In the genomic region with DNA sequence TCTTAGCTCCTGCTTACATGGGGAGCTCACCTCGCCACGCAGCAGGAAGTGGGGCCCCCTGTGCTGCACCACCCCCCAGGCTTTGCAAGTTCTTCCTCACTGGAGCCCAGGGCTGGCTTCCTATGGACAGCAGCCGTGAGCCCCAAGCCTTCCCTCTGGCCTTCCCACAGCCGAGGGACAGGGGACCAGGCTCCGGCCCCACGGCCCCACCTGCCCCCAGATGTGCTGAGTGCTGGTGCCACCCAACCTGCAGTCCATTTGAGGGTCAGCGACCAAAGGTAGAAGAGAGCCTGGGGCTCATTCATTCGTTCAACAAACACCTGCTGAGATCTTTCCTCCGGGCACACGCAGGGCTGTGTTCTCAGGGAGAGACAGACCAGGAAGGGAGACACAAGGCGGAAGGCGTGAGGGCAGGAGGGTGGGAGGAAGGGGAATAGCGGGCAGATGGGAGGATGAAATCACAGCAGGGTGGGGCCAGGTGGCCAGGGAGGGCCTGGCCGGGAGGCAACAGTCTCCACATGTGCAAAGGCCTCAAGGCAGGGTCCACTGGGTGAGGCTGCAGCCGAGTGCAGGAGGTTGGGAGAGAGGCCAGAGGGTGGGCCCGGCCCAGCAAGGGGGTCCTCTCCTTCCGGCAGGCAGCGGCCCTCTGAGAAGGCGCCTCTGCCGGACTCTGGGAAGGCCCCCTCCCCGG, we compare ENCODE assay signal across 17 cellular contexts.
DNase-seq lines count a peak whose midpoint lies in the region; ATAC-seq and TF ChIP-seq lines count a peak whose summit lies in the region.
"Had no signal": no experiment of that assay in that cellular context is flagged by ENCODE, and none has a peak within 500 bp of the region (broad histone marks: within the 10 kb centered on the region; RNA-seq: fewer than 3 reads in every experiment).

No MANE protein-coding gene starts in this region.

- H2BK15ac ChIP-seq in H9 (ENCODE audit: low read depth, low read length) = no peak overlapping the region

- H3K14ac ChIP-seq in H9 (ENCODE audit: insufficient read depth, low read length) = peak overlapping the region; percentile 79

- H3K4me1 Mint-ChIP-seq in H9 = peaks cover 0 to 3% of the 10 kb centered on the region in 2 experiments; a peak in 1 of 4 replicates
- H3K4me1 Mint-ChIP-seq: GM23338 had no signal

- no peak overlapping the region for H2AFZ ChIP-seq in H9 (ENCODE audit: low read length)
- H2AFZ ChIP-seq: GM23338 had no signal

- peaks cover 0 to 14% (median 3%) of the 10 kb centered on the region in 3 experiments; a peak in 6 of 7 replicates for H3K36me3 Mint-ChIP-seq in H9 (ENCODE audit: insufficient read depth in 1 of 3, low read depth in 3 of 3)
- H3K36me3 Mint-ChIP-seq: activated naive CD4-positive, alpha-beta T cell treated with anti-CD3 and anti-CD28 coated beads, Interleukin-2, amount 50 U/mL, for 72 hours had no signal

- H3K27ac Mint-ChIP-seq in H9 = peak overlapping the region in 2 of 3 experiments; percentile 62 to 71; a peak in 2 of 7 replicates
- H3K27ac Mint-ChIP-seq: GM23338 had no signal

- H2BK20ac ChIP-seq in H9 (ENCODE audit: low read depth, low read length, poor library complexity, severe bottlenecking) = no peak overlapping the region

- no peak overlapping the region for H2AK5ac ChIP-seq in H9 (ENCODE audit: insufficient read length, low read length)

- no peak overlapping the region for H3K56ac ChIP-seq in H9 (ENCODE audit: insufficient read length, low read depth, low read length)

- H3K79me2 ChIP-seq in H9 (ENCODE audit: insufficient read depth, low read length) = no peaks in the 10 kb centered on the region

- H3K9me3 ChIP-seq in H9 (ENCODE audit: control insufficient read depth, low read depth, low read length) = peaks cover 5% of the 10 kb centered on the region
- H3K9me3 ChIP-seq in left ventricle myocardium inferior (replicated peaks) = peaks cover 19% of the 10 kb centered on the region

- no peak overlapping the region for H2BK5ac ChIP-seq in H9 (ENCODE audit: insufficient read length, low read length)

- no peaks in the 10 kb centered on the region for H4K20me1 ChIP-seq in H9 (ENCODE audit: control insufficient read depth, insufficient read depth, insufficient read length)

- H2BK120ac ChIP-seq in H9 (ENCODE audit: low read depth, low read length, poor library complexity, severe bottlenecking) = no peak overlapping the region

- peaks cover 21 to 29% of the 10 kb centered on the region in 2 experiments for H3K9me3 Mint-ChIP-seq in H9

- intact Hi-C loops in left ventricle myocardium inferior (cut with micrococcal nuclease) = no loop called here
- intact Hi-C loops in posterior cingulate gyrus (cut with DNase I) = no loop called here

- H3T11ph ChIP-seq in H9 (ENCODE audit: low read length) = no peak overlapping the region

- ATAC-seq in HG03354 (IDR thresholded peaks at IDR 0.05; ENCODE audit: poor library complexity, severe bottlenecking, unreplicated experiment) = no peak
- no peak for ATAC-seq in HG03280 (IDR thresholded peaks at IDR 0.05; ENCODE audit: unreplicated experiment)
- ATAC-seq: activated naive CD4-positive, alpha-beta T cell treated with anti-CD3 and anti-CD28 coated beads, Interleukin-2, amount 50 U/mL, for 72 hours; naive thymus-derived CD4-positive, alpha-beta T cell had no signal

- no peak overlapping the region for H4K8ac ChIP-seq in H9 (replicated peaks; ENCODE audit: insufficient read length, low read depth, low read length)

- H3K23me2 ChIP-seq in H9 (ENCODE audit: insufficient read length, low read depth, low read length, poor library complexity, severe bottlenecking) = no peaks in the 10 kb centered on the region

- no peak overlapping the region for H3K4me3 Mint-ChIP-seq in H9
- H3K4me3 Mint-ChIP-seq: GM23338; naive thymus-derived CD4-positive, alpha-beta T cell had no signal

- H4K5ac ChIP-seq in H9 (ENCODE audit: insufficient read length, low read depth, low read length) = no peak overlapping the region

- no peaks in the 10 kb centered on the region for H3K4me1 ChIP-seq in H9 (ENCODE audit: insufficient read depth, low read length)
- peaks cover 9% of the 10 kb centered on the region for H3K4me1 ChIP-seq in left ventricle myocardium inferior

- no peak overlapping the region; the same call in 1 of the 2 replicates for H3K4ac ChIP-seq in H9 (ENCODE audit: low read depth, low read length)

- H3K18ac ChIP-seq in H9 (ENCODE audit: insufficient read length, low read depth, low read length) = peak overlapping the region; percentile 48

- WGBS in H9 (ENCODE audit: extremely low coverage, insufficient read length, low lambda C conversion rate) = no CpG with 5 or more reads among the region's 21 CpGs

- no peaks in the 10 kb centered on the region for H3K36me3 ChIP-seq in left ventricle myocardium inferior

- H2BK12ac ChIP-seq in H9 (ENCODE audit: insufficient read length, low read depth, low read length) = no peak overlapping the region

- H3K27me3 Mint-ChIP-seq in H9 (ENCODE audit: low read depth) = peaks cover 19% of the 10 kb centered on the region
- H3K27me3 Mint-ChIP-seq: naive thymus-derived CD4-positive, alpha-beta T cell had no signal

- no peak overlapping the region for H4K91ac ChIP-seq in H9 (ENCODE audit: insufficient read length, low read depth, low read length)

- H3K27me3 ChIP-seq in H9 (ENCODE audit: insufficient read depth, low read length) (no peaks in the 10 kb centered on the region), left ventricle myocardium inferior (ENCODE audit: low read depth) (no peaks in the 10 kb centered on the region)

- peak; percentile 70 for DNase-seq in DMS 273 (lab: John Stamatoyannopoulos, UW; ENCODE audit: unreplicated experiment)
- no peak for DNase-seq in DMS 273 treated with DMSO at 0.1 percent for 48 hours (lab: John Stamatoyannopoulos, UW)
- DNase-seq in H9 = peak; percentile 21
- DNase-seq in left ventricle myocardium inferior = peak; percentile 7
- peak in 7 of 10 donors; percentile 5 to 76 (median 14) for DNase-seq in posterior cingulate gyrus
- no peak for DNase-seq in NCI-H146 treated with DMSO at 0.1 percent for 48 hours (lab: John Stamatoyannopoulos, UW; ENCODE audit: unreplicated experiment)
- DNase-seq: effector memory CD4-positive, alpha-beta T cell; NCI-H2029; NCI-H526; substantia nigra had no signal

- H3K4me2 ChIP-seq in H9 (ENCODE audit: insufficient read depth, insufficient read length, low read length) = no peak overlapping the region
- H3K4me2 ChIP-seq: GM23338 had no signal

- no peak overlapping the region for H3K23ac ChIP-seq in H9 (ENCODE audit: insufficient read length, low read depth, low read length)

- no peaks in the 10 kb centered on the region for H3K79me1 ChIP-seq in H9 (ENCODE audit: insufficient read depth, low read depth, low read length, poor library complexity, severe bottlenecking)

- no peak overlapping the region for H3K4me3 ChIP-seq in left ventricle myocardium inferior
- H3K4me3 ChIP-seq: GM23338 had no signal

- H3K9ac ChIP-seq in H9 (ENCODE audit: extremely low read depth, insufficient read length, low read length) = no peak overlapping the region

- H3K27ac ChIP-seq in H9 (ENCODE audit: insufficient read length, low read depth, low read length) (no peak overlapping the region), left ventricle myocardium inferior (replicated peaks) (no peak overlapping the region)
- H3K27ac ChIP-seq: 22Rv1, C4-2B had no signal

- TF ChIP-seq CTCF in H9 (conservative IDR thresholded peaks at IDR 0.05) (no peak), left ventricle myocardium inferior (IDR thresholded peaks at IDR 0.05; ENCODE audit: borderline replicate concordance) (no peak)

Comparison
In these comparisons a context has a peak if more than half of its experiments do, and no peak if none do; other contexts are left out.
1. DNase-seq: peak in DMS 273 (single experiment), H9 (single experiment), left ventricle myocardium inferior (single experiment) and posterior cingulate gyrus (7 of 10); none in DMS 273 treated with DMSO at 0.1 percent for 48 hours (single experiment) and NCI-H146 treated with DMSO at 0.1 percent for 48 hours (single experiment).